In genomic region chr18:55250729-55251128, GRCh38 we compare ENCODE assay signal across 8 cellular contexts.
DNase-seq lines count a peak whose midpoint lies in the region; ATAC-seq and TF ChIP-seq lines count a peak whose summit lies in the region.

No MANE protein-coding gene starts in this region.

- peaks cover 0 to 12% of the 10 kb centered on the region in 2 donors for H3K36me3 ChIP-seq in gastrocnemius medialis
- peaks cover 0 to 44% (median 0%) of the 10 kb centered on the region in 3 donors for H3K36me3 ChIP-seq in esophagus squamous epithelium
- H3K36me3 ChIP-seq in SJCRH30: no peaks in the 10 kb centered on the region; the same call in 1 of the 2 replicates

- H3K27me3 Mint-ChIP-seq in activated CD8-positive, alpha-beta memory T cell treated with anti-CD3 and anti-CD28 coated beads, Interleukin-2, amount 10 ng/mL, durations not matched to agents 7 days and 5 days: no peaks in the 10 kb centered on the region

- TF ChIP-seq POLR2A in gastrocnemius medialis (IDR thresholded peaks at IDR 0.05): no peak
- TF ChIP-seq POLR2A in esophagus squamous epithelium (IDR thresholded peaks at IDR 0.05): no peak

- CTCF ChIA-PET in activated CD8-positive, alpha-beta memory T cell treated with anti-CD3 and anti-CD28 coated beads, Interleukin-2, amount 10 ng/mL, durations not matched to agents 7 days and 5 days (lab: Charles Lee): interaction anchor here (1.1 to 1.5 kb wide), 2 partner anchors 16 to 24 kb away, joined by 3 to 4 read pairs; no protein-coding TSS in a partner anchor

- H3K4me3 ChIP-seq in gastrocnemius medialis (no peak overlapping the region), esophagus squamous epithelium (no peak overlapping the region), SJCRH30 (no peak overlapping the region)

- WGBS in esophagus squamous epithelium, 2 donors: 82 to 85% methylated on average over 4 of the region's 4 CpGs

- in situ Hi-C loops in gastrocnemius medialis (cut with MboI; ENCODE audit: low sequenced_read_pairs in 4 of 4): no loop called here

- H3K4me1 ChIP-seq in gastrocnemius medialis: peaks cover 41 to 48% of the 10 kb centered on the region in 2 donors
- H3K4me1 ChIP-seq in esophagus squamous epithelium: peaks cover 0 to 34% (median 4%) of the 10 kb centered on the region in 3 donors
- H3K4me1 ChIP-seq in SJCRH30: no peaks in the 10 kb centered on the region

- H3K27me3 ChIP-seq in gastrocnemius medialis (no peaks in the 10 kb centered on the region), esophagus squamous epithelium (no peaks in the 10 kb centered on the region), SJCRH30 (no peaks in the 10 kb centered on the region)

- no peak for TF ChIP-seq CTCF in gastrocnemius medialis (IDR thresholded peaks at IDR 0.05 in 4 of 5, conservative IDR thresholded peaks at IDR 0.05 in 1 of 5)
- no peak for TF ChIP-seq CTCF in esophagus squamous epithelium (IDR thresholded peaks at IDR 0.05)

- no peaks in the 10 kb centered on the region for H3K9me3 ChIP-seq in gastrocnemius medialis
- no peaks in the 10 kb centered on the region for H3K9me3 ChIP-seq in esophagus squamous epithelium
- H3K9me3 ChIP-seq in SJCRH30 (replicated peaks): no peaks in the 10 kb centered on the region

- peaks cover 2% of the 10 kb centered on the region for H3K36me3 Mint-ChIP-seq in activated CD8-positive, alpha-beta memory T cell treated with anti-CD3 and anti-CD28 coated beads, Interleukin-2, amount 10 ng/mL, durations not matched to agents 7 days and 5 days

- H3K27ac Mint-ChIP-seq in activated CD8-positive, alpha-beta memory T cell treated with anti-CD3 and anti-CD28 coated beads, Interleukin-2, amount 10 ng/mL, durations not matched to agents 7 days and 5 days: peak overlapping the region; percentile 69

- no peak for DNase-seq in activated CD8-positive, alpha-beta memory T cell treated with anti-CD3 and anti-CD28 coated beads, Interleukin-2, amount 10 ng/mL, durations not matched to agents 7 days and 5 days
- no peak for DNase-seq in activated CD8-positive, alpha-beta memory T cell treated with anti-CD3 and anti-CD28 coated beads, Interleukin-2, amount 50 U/mL, for 4 hours
- DNase-seq in amniotic epithelial cell (ENCODE audit: low read depth): peak; percentile 89
- no peak for DNase-seq in gastrocnemius medialis
- DNase-seq in NCI-H1092 (lab: John Stamatoyannopoulos, UW): no peak
- DNase-seq in esophagus squamous epithelium (lab: John Stamatoyannopoulos, UW): no peak
- DNase-seq in SJCRH30: no peak

- peak; percentile 82 for ATAC-seq in activated CD8-positive, alpha-beta memory T cell treated with anti-CD3 and anti-CD28 coated beads, Interleukin-2, amount 10 ng/mL, durations not matched to agents 7 days and 5 days
- peak; percentile 31 for ATAC-seq in HG02938 (IDR thresholded peaks at IDR 0.05; ENCODE audit: unreplicated experiment)
- ATAC-seq in gastrocnemius medialis: no peak

- intact Hi-C loops in gastrocnemius medialis (cut with DNase I; ENCODE audit: low total_unique reads): loop anchor here (5.0 kb wide), 1 partner anchor 72 kb away; no protein-coding TSS in a partner anchor
- intact Hi-C loops in esophagus squamous epithelium (cut with DNase I): no loop called here

- H3K4me3 Mint-ChIP-seq in activated CD8-positive, alpha-beta memory T cell treated with anti-CD3 and anti-CD28 coated beads, Interleukin-2, amount 10 ng/mL, durations not matched to agents 7 days and 5 days: peak overlapping the region; percentile 28

- peaks cover 2% of the 10 kb centered on the region for H3K9me3 Mint-ChIP-seq in activated CD8-positive, alpha-beta memory T cell treated with anti-CD3 and anti-CD28 coated beads, Interleukin-2, amount 10 ng/mL, durations not matched to agents 7 days and 5 days (ENCODE audit: low read depth)

- peaks cover 39% of the 10 kb centered on the region for H3K4me1 Mint-ChIP-seq in activated CD8-positive, alpha-beta memory T cell treated with anti-CD3 and anti-CD28 coated beads, Interleukin-2, amount 10 ng/mL, durations not matched to agents 7 days and 5 days

- H3K27ac ChIP-seq in gastrocnemius medialis (peak overlapping the region; percentile 48 to 72 (median 67)), esophagus squamous epithelium (no peak overlapping the region), SJCRH30 (no peak overlapping the region)

Comparison
In these comparisons a context has a peak if more than half of its experiments do, and no peak if none do; other contexts are left out.
1. ATAC-seq: peak in activated CD8-positive, alpha-beta memory T cell treated with anti-CD3 and anti-CD28 coated beads, Interleukin-2, amount 10 ng/mL, durations not matched to agents 7 days and 5 days (single experiment) and HG02938 (single experiment); none in gastrocnemius medialis (0 of 2).
2. H3K27ac ChIP-seq: peak in gastrocnemius medialis (4 of 4); none in esophagus squamous epithelium (0 of 4) and SJCRH30 (single experiment).